In the genomic region with DNA sequence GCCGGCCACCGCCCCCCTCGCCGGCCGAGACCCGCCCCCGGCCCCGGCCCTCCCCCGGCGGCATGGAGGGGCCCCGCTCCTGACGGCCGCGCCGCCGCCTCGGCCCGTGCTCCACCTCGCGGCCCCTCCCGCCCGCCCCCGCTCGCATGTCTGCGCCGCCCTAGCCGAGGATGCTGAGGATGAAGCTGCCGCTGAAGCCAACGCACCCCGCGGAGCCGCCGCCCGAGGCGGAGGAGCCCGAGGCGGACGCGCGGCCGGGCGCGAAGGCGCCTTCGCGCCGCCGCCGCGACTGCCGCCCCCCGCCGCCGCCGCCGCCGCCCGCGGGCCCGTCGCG, we compare ENCODE assay signal across 9 cellular contexts. TPM values are rescaled to one million over a fixed set of nuclear protein-coding genes. Genes with fewer than 3 reads are reported as not detected.
DNase-seq lines count a peak whose midpoint lies in the region; ATAC-seq and TF ChIP-seq lines count a peak whose summit lies in the region.
"Had no signal": no experiment of that assay in that cellular context is flagged by ENCODE, and none has a peak within 500 bp of the region (broad histone marks: within the 10 kb centered on the region; RNA-seq: fewer than 3 reads in every experiment).

No MANE protein-coding gene starts in this region.

- H3K36me3 ChIP-seq in HEK293 (ENCODE audit: control insufficient read depth in 2 of 2, insufficient read depth in 1 of 2, low read length in 2 of 2) (no peaks in the 10 kb centered on the region), thoracic aorta (no peaks in the 10 kb centered on the region)

- CTCF ChIA-PET in HEK293 (lab: Yijun Ruan, JAX): interaction anchor here (1.1 kb wide), 1 partner anchor 63 kb away, joined by 3 read pairs; no protein-coding TSS in a partner anchor
- CTCF ChIA-PET in activated CD8-positive, alpha-beta T cell treated with anti-CD3 and anti-CD28 coated beads, Interleukin-2, amount 10 ng/mL, durations not matched to agents 7 days and 5 days (lab: Charles Lee): interaction anchor here (1.0 to 2.6 kb wide), 7 partner anchors 11 to 193 kb away, joined by 3 to 26 read pairs (median 4); no protein-coding TSS in a partner anchor

- peaks cover 31% of the 10 kb centered on the region for H3K4me1 Mint-ChIP-seq in activated CD8-positive, alpha-beta T cell treated with anti-CD3 and anti-CD28 coated beads, Interleukin-2, amount 10 ng/mL, durations not matched to agents 7 days and 5 days (ENCODE audit: low read depth)
- H3K4me1 Mint-ChIP-seq in activated CD4-positive, alpha-beta T cell treated with anti-CD3 and anti-CD28 coated beads, Interleukin-2, amount 10 ng/mL, durations not matched to agents 24 days and 14 days: peaks cover 24% of the 10 kb centered on the region

- ATAC-seq in activated CD8-positive, alpha-beta T cell treated with anti-CD3 and anti-CD28 coated beads, Interleukin-2, amount 10 ng/mL, durations not matched to agents 7 days and 5 days: peak; percentile 48
- ATAC-seq in thoracic aorta (ENCODE audit: insufficient number of reproducible peaks, low FRiP score, low read depth) (peak; percentile 45), HG02884 (IDR thresholded peaks at IDR 0.05; ENCODE audit: unreplicated experiment) (no peak)

- H3K9me3 Mint-ChIP-seq in activated CD8-positive, alpha-beta T cell treated with anti-CD3 and anti-CD28 coated beads, Interleukin-2, amount 10 ng/mL, durations not matched to agents 7 days and 5 days (ENCODE audit: insufficient read depth): no peaks in the 10 kb centered on the region
- H3K9me3 Mint-ChIP-seq in activated CD4-positive, alpha-beta T cell treated with anti-CD3 and anti-CD28 coated beads, Interleukin-2, amount 10 ng/mL, durations not matched to agents 24 days and 14 days: peaks cover 10% of the 10 kb centered on the region
- H3K9me3 Mint-ChIP-seq: neural crest cell had no signal

- POLR2A ChIA-PET in HEK293 (lab: Yijun Ruan, JAX): interaction anchor here (0.5 to 3.2 kb wide), 13 partner anchors 8 to 801 kb away, joined by 3 to 18 read pairs (median 8); a partner anchor contains a TSS
- POLR2A ChIA-PET in activated CD8-positive, alpha-beta T cell treated with anti-CD3 and anti-CD28 coated beads, Interleukin-2, amount 10 ng/mL, durations not matched to agents 7 days and 5 days (lab: Charles Lee): interaction anchor here (0.6 to 6.2 kb wide), 11 partner anchors 8 to 192 kb away, joined by 3 to 100 read pairs (median 5); no protein-coding TSS in a partner anchor

- no peak for TF ChIP-seq CTCF in HEK293 (tag by site-specific recombination; IDR thresholded peaks at IDR 0.05)
- no peak for TF ChIP-seq CTCF in thoracic aorta (IDR thresholded peaks at IDR 0.05)

- H3K4me3 Mint-ChIP-seq in activated CD8-positive, alpha-beta T cell treated with anti-CD3 and anti-CD28 coated beads, Interleukin-2, amount 10 ng/mL, durations not matched to agents 7 days and 5 days: peak overlapping the region; percentile 31
- no peak overlapping the region for H3K4me3 Mint-ChIP-seq in activated CD4-positive, alpha-beta T cell treated with anti-CD3 and anti-CD28 coated beads, Interleukin-2, amount 10 ng/mL, durations not matched to agents 24 days and 14 days

- H3K4me3 ChIP-seq in HEK293 (ENCODE audit: low read depth, low read length): peak overlapping the region; percentile 62
- peak overlapping the region; percentile 83 for H3K4me3 ChIP-seq in thoracic aorta

- no peak overlapping the region for H3K27ac Mint-ChIP-seq in activated CD8-positive, alpha-beta T cell treated with anti-CD3 and anti-CD28 coated beads, Interleukin-2, amount 10 ng/mL, durations not matched to agents 7 days and 5 days
- no peak overlapping the region for H3K27ac Mint-ChIP-seq in activated CD4-positive, alpha-beta T cell treated with anti-CD3 and anti-CD28 coated beads, Interleukin-2, amount 10 ng/mL, durations not matched to agents 24 days and 14 days

- H3K9me3 ChIP-seq in HEK293 (ENCODE audit: control insufficient read depth, insufficient read depth, low read depth, low read length) (no peaks in the 10 kb centered on the region), thoracic aorta (no peaks in the 10 kb centered on the region)

- H3K27ac ChIP-seq in HEK293 (ENCODE audit: extremely low read depth, low read depth, low read length) (peak overlapping the region; percentile 97), layer of hippocampus (ENCODE audit: low read depth, low read length) (peak overlapping the region; percentile 94), thoracic aorta (peak overlapping the region; percentile 88 to 99)

- H3K27me3 Mint-ChIP-seq in activated CD8-positive, alpha-beta T cell treated with anti-CD3 and anti-CD28 coated beads, Interleukin-2, amount 10 ng/mL, durations not matched to agents 7 days and 5 days (ENCODE audit: low read depth): no peaks in the 10 kb centered on the region
- no peaks in the 10 kb centered on the region for H3K27me3 Mint-ChIP-seq in activated CD4-positive, alpha-beta T cell treated with anti-CD3 and anti-CD28 coated beads, Interleukin-2, amount 10 ng/mL, durations not matched to agents 24 days and 14 days
- H3K27me3 Mint-ChIP-seq: activated naive CD8-positive, alpha-beta T cell had no signal

- no peaks in the 10 kb centered on the region for H3K27me3 ChIP-seq in layer of hippocampus (ENCODE audit: control insufficient read depth, insufficient read depth, low read length)
- no peaks in the 10 kb centered on the region for H3K27me3 ChIP-seq in thoracic aorta (replicated peaks; ENCODE audit: insufficient read depth)

- DNase-seq in activated CD8-positive, alpha-beta T cell treated with anti-CD3 and anti-CD28 coated beads, Interleukin-2, amount 10 ng/mL, durations not matched to agents 7 days and 5 days: no peak
- DNase-seq in thoracic aorta (ENCODE audit: low spot score) (no peak), NCI-H345 (lab: John Stamatoyannopoulos, UW) (no peak)
- DNase-seq in activated CD4-positive, alpha-beta T cell treated with anti-CD3 and anti-CD28 coated beads, Interleukin-2, amount 10 ng/mL, durations not matched to agents 24 days and 14 days: no peak

- peaks cover 15% of the 10 kb centered on the region for H3K4me1 ChIP-seq in HEK293 (ENCODE audit: control insufficient read depth, insufficient read depth, low read length)
- peaks cover 12 to 37% of the 10 kb centered on the region in 2 donors for H3K4me1 ChIP-seq in thoracic aorta (ENCODE audit: control insufficient read depth in 1 of 2, low read depth in 2 of 2)

- intact Hi-C loops in activated CD4-positive, alpha-beta T cell treated with anti-CD3 and anti-CD28 coated beads, Interleukin-2, amount 10 ng/mL, durations not matched to agents 24 days and 14 days (cut with micrococcal nuclease): loop anchor here (2.0 to 10.0 kb wide), 7 partner anchors 64 to 900 kb away; a partner anchor contains a TSS

- H3K36me3 Mint-ChIP-seq in activated CD8-positive, alpha-beta T cell treated with anti-CD3 and anti-CD28 coated beads, Interleukin-2, amount 10 ng/mL, durations not matched to agents 7 days and 5 days (ENCODE audit: low read depth): peaks cover 47% of the 10 kb centered on the region
- peaks cover 28% of the 10 kb centered on the region for H3K36me3 Mint-ChIP-seq in activated CD4-positive, alpha-beta T cell treated with anti-CD3 and anti-CD28 coated beads, Interleukin-2, amount 10 ng/mL, durations not matched to agents 24 days and 14 days (ENCODE audit: low read depth)

TF ChIP-seq in HEK293, 187 proteins besides CTCF, POLR2A, EP300 and RAD21 (continues in another document):
- TF ChIP-seq ZNF221 (tag by site-specific recombination; IDR thresholded peaks at IDR 0.05; ENCODE audit: borderline replicate concordance) (no peak), ZBTB17 (tag by site-specific recombination; IDR thresholded peaks at IDR 0.05) (no peak), ZNF514 (tag by site-specific recombination; IDR thresholded peaks at IDR 0.05) (no peak), ZNF621 (tag by site-specific recombination; IDR thresholded peaks at IDR 0.05) (no peak), ZBTB21 (tag by site-specific recombination; IDR thresholded peaks at IDR 0.05) (no peak)
- TF ChIP-seq, protein P1, sequence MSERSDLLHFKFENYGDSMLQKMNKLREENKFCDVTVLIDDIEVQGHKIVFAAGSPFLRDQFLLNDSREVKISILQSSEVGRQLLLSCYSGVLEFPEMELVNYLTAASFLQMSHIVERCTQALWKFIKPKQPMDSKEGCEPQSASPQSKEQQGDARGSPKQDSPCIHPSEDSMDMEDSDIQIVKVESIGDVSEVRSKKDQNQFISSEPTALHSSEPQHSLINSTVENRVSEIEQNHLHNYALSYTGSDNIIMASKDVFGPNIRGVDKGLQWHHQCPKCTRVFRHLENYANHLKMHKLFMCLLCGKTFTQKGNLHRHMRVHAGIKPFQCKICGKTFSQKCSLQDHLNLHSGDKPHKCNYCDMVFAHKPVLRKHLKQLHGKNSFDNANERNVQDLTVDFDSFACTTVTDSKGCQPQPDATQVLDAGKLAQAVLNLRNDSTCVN (tag by site-specific recombination; optimal IDR thresholded peaks at IDR 0.05): no peak
- TF ChIP-seq, protein P2, sequence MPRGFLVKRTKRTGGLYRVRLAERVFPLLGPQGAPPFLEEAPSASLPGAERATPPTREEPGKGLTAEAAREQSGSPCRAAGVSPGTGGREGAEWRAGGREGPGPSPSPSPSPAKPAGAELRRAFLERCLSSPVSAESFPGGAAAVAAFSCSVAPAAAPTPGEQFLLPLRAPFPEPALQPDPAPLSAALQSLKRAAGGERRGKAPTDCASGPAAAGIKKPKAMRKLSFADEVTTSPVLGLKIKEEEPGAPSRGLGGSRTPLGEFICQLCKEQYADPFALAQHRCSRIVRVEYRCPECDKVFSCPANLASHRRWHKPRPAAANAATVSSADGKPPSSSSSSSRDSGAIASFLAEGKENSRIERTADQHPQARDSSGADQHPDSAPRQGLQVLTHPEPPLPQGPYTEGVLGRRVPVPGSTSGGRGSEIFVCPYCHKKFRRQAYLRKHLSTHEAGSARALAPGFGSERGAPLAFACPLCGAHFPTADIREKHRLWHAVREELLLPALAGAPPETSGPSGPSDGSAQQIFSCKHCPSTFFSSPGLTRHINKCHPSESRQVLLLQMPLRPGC (tag by site-specific recombination; IDR thresholded peaks at IDR 0.05): no peak

RNA-seq across cellular contexts. Expression of a gene that starts 0.4 kb away (rescaled TPM):
- total RNA-seq in activated CD8-positive, alpha-beta T cell treated with anti-CD3 and anti-CD28 coated beads, Interleukin-2, amount 10 ng/mL, durations not matched to agents 7 days and 5 days: 10 to 100 TPM; 45.5 to 46.4 TPM
- 10 to 100 TPM; 33.9 to 38.7 TPM for total RNA-seq in thoracic aorta
- 47.0 and 52.8 TPM in 2 replicates for total RNA-seq in activated CD4-positive, alpha-beta T cell treated with anti-CD3 and anti-CD28 coated beads, Interleukin-2, amount 10 ng/mL, durations not matched to agents 24 days and 14 days
